Comparison of ENCODE assay signal across 8 cellular contexts in genomic region chr9:98057095-98057799, GRCh38. TPM values are rescaled to one million over a fixed set of nuclear protein-coding genes. Genes with fewer than 3 reads are reported as not detected.
A peak's percentile ranks its signal among the peaks of the same experiment; 100 is the strongest.
DNase-seq lines count a peak whose midpoint lies in the region; ATAC-seq, FAIRE-seq and TF ChIP-seq lines count a peak whose summit lies in the region.

No MANE protein-coding gene starts in this region.

- no peaks in the 10 kb centered on the region for H3K27me3 Mint-ChIP-seq in naive B cell

- CTCF ChIA-PET in H1 (lab: Charles Lee; ENCODE audit: partially characterized antibody): interaction anchor here (0.7 to 1.5 kb wide), 5 partner anchors 14 to 717 kb away, joined by 3 to 4 read pairs (median 3); no protein-coding TSS in a partner anchor

- no peak overlapping the region for H3K23ac ChIP-seq in H1 (ENCODE audit: insufficient read length)

- no peak overlapping the region for H3K14ac ChIP-seq in H1 (ENCODE audit: insufficient read length)

- H3K18ac ChIP-seq in H1 (ENCODE audit: extremely low read depth, low read length): peak overlapping the region; percentile 78

- ATAC-seq in naive B cell (ENCODE audit: low read depth in 2 of 2): peak; percentile 40 to 43

- POLR2A ChIA-PET in H1 (lab: Charles Lee; ENCODE audit: partially characterized antibody): interaction anchor here (0.6 to 2.3 kb wide), 15 partner anchors 8 to 164 kb away, joined by 3 to 7 read pairs (median 4); partner anchors contain the start of genes ANP32B, CORO2A and TRMO

- peaks cover 0 to 4% (median 2%) of the 10 kb centered on the region in 4 experiments; a peak in 1 of 7 replicates for H3K4me1 ChIP-seq in H1 (replicated peaks in 1 of 4; ENCODE audit: control insufficient read depth in 3 of 4, insufficient read depth in 4 of 4, low read length in 3 of 4)

- no peak overlapping the region for H3K4ac ChIP-seq in H1 (replicated peaks; ENCODE audit: insufficient read length, low read depth, low read length)

- H3K4me2 ChIP-seq in H1 (ENCODE audit: insufficient read depth in 1 of 2, low read depth in 2 of 2, low read length in 2 of 2): peak overlapping the region; percentile 75 to 89

- DNase-seq in stimulated activated CD4-positive, alpha-beta T cell treated with anti-CD3 and anti-CD28 coated beads, Interleukin-1b, Interleukin-23, amount 100 ng/mL, for 48 hours: peak; percentile 44
- DNase-seq in stimulated activated CD4-positive, alpha-beta T cell treated with anti-CD3 and anti-CD28 coated beads, Interleukin-2, amount 100 ng/mL, for 48 hours: no peak
- DNase-seq in SK-N-MC (ENCODE audit: low read depth, low spot score) (no peak), H1 (ENCODE audit: low read depth in 1 of 2, low spot score in 2 of 2) (no peak), naive B cell (no peak), NCI-H774 (lab: John Stamatoyannopoulos, UW) (no peak), NCI-H1436 (lab: John Stamatoyannopoulos, UW) (no peak), NCI-H748 (lab: John Stamatoyannopoulos, UW; ENCODE audit: unreplicated experiment) (no peak)

- TF ChIP-seq POLR2A in H1 (IDR thresholded peaks at IDR 0.05; ENCODE audit: control extremely low read depth in 1 of 2, low read depth in 2 of 2, low read length in 2 of 2): no peak

- H3K27me3 ChIP-seq in H1 (replicated peaks in 1 of 4; ENCODE audit: control insufficient read depth in 3 of 4, extremely low read depth in 1 of 4, insufficient read depth in 3 of 4, low read length in 3 of 4): peaks cover 0 to 3% (median 0%) of the 10 kb centered on the region in 4 experiments; a peak in 2 of 7 replicates

- no peak overlapping the region for H2BK120ac ChIP-seq in H1 (replicated peaks; ENCODE audit: low read depth, low read length)

- H3K9me3 Mint-ChIP-seq in naive B cell: no peaks in the 10 kb centered on the region

- no peaks in the 10 kb centered on the region; the same call in 1 of the 2 replicates for H3K23me2 ChIP-seq in H1 (ENCODE audit: low read depth, low read length)

- H3K36me3 ChIP-seq in SK-N-MC (ENCODE audit: insufficient read depth, low read length) (0 out of 2 replicates have a peak, but pooled peaks cover 3% of the 10 kb centered on the region), H1 (ENCODE audit: control insufficient read depth in 2 of 4, insufficient read depth in 4 of 4, low read length in 3 of 4) (peaks cover 0 to 9% (median 4%) of the 10 kb centered on the region in 4 experiments; a peak in 4 of 8 replicates)

- H3K56ac ChIP-seq in H1 (replicated peaks; ENCODE audit: insufficient read length, low read depth, low read length): no peak overlapping the region

- H3K79me2 ChIP-seq in H1 (ENCODE audit: control insufficient read depth in 1 of 2, insufficient read depth in 2 of 2, low read length in 2 of 2): peaks cover 0 to 4% of the 10 kb centered on the region in 2 experiments; a peak in 1 of 4 replicates

- H3K4me3 ChIP-seq in SK-N-MC (peak overlapping the region; percentile 90), H1 (ENCODE audit: extremely low read depth in 1 of 4, insufficient read depth in 2 of 4, low read depth in 3 of 4, low read length in 4 of 4) (peak overlapping the region; percentile 57 to 94 (median 83))

- no peak for TF ChIP-seq EP300 in H1 (IDR thresholded peaks at IDR 0.05; ENCODE audit: borderline replicate concordance in 1 of 2, low read depth in 2 of 2, low read length in 2 of 2)

- H4K8ac ChIP-seq in H1 (ENCODE audit: extremely low read depth, insufficient read depth, low read length): no peak overlapping the region

- H3K9me3 ChIP-seq in SK-N-MC (ENCODE audit: low read depth, low read length): no peaks in the 10 kb centered on the region
- 0 out of 4 replicates have a peak, but pooled peaks cover 0 to 5% of the 10 kb centered on the region in 2 experiments for H3K9me3 ChIP-seq in H1 (ENCODE audit: insufficient read depth in 2 of 2, low read depth in 1 of 2, low read length in 1 of 2)

- no peak overlapping the region for H2BK12ac ChIP-seq in H1 (ENCODE audit: low read depth, low read length)

- no peak for FAIRE-seq in H1 (lab: Jason Lieb, UNC)

- H2AFZ ChIP-seq in H1 (ENCODE audit: low read length): 0 out of 2 replicates have a peak overlapping the region, but pooled peaks have one; percentile 40

- H3K4me3 Mint-ChIP-seq in naive B cell: peak overlapping the region; percentile 88 to 100 (median 98)

- WGBS in H1 (ENCODE audit: extremely low coverage in 1 of 2, insufficient coverage in 1 of 2, insufficient read length in 1 of 2, insufficient replicate concordance in 2 of 2, low coverage in 1 of 2, low lambda C conversion rate in 2 of 2, missing lambda C conversion rate in 1 of 2), 2 experiments: 25% methylated on average over 17 of the region's 17 CpGs; no CpG with 5 or more reads in 1 of the 2 experiments

- H2BK20ac ChIP-seq in H1 (ENCODE audit: low read length): no peak overlapping the region

- H3K9ac ChIP-seq in SK-N-MC (ENCODE audit: insufficient read length) (peak overlapping the region; percentile 63), H1 (replicated peaks in 1 of 4; ENCODE audit: extremely low read depth in 1 of 4, low read depth in 3 of 4, low read length in 3 of 4) (peak overlapping the region in 3 of 4 experiments; percentile 65 to 84 (median 75); a peak in 6 of 7 replicates)

- H2BK5ac ChIP-seq in H1 (ENCODE audit: low read depth, low read length): no peak overlapping the region

- TF ChIP-seq CTCF in H1 (IDR thresholded peaks at IDR 0.05; ENCODE audit: control extremely low read depth in 1 of 3, insufficient read depth in 1 of 3, low read depth in 1 of 3, low read length in 3 of 3): no peak

- H4K5ac ChIP-seq in H1 (ENCODE audit: insufficient read length, low read depth, low read length): no peak overlapping the region

- H2AK5ac ChIP-seq in H1 (ENCODE audit: low read depth, low read length): no peak overlapping the region

- no peak overlapping the region for H2BK15ac ChIP-seq in H1 (ENCODE audit: low read length)

- TF ChIP-seq RAD21 in H1 (IDR thresholded peaks at IDR 0.05 in 1 of 2, conservative IDR thresholded peaks at IDR 0.05 in 1 of 2; ENCODE audit: low read depth in 2 of 2, low read length in 2 of 2): no peak

- no peak overlapping the region for H3K27ac ChIP-seq in SK-N-MC
- no peak overlapping the region for H3K27ac ChIP-seq in H1 (ENCODE audit: low read depth, low read length)

- H3K4me1 Mint-ChIP-seq in naive B cell: peaks cover 8 to 19% (median 14%) of the 10 kb centered on the region in 3 donors

- H3K79me1 ChIP-seq in H1 (ENCODE audit: low read depth, low read length): peaks cover 7% of the 10 kb centered on the region; the same call in 1 of the 2 replicates

- H4K91ac ChIP-seq in H1 (replicated peaks; ENCODE audit: insufficient read length, low read length): peak overlapping the region; percentile 76

- H4K20me1 ChIP-seq in H1 (replicated peaks in 1 of 2; ENCODE audit: control insufficient read depth in 1 of 2, insufficient read depth in 2 of 2, low read length in 2 of 2): peaks cover 2 to 6% of the 10 kb centered on the region in 2 experiments

- peaks cover 0 to 7% of the 10 kb centered on the region in 2 donors for H3K36me3 Mint-ChIP-seq in naive B cell

- peak overlapping the region; percentile 94 to 99 (median 98) for H3K27ac Mint-ChIP-seq in naive B cell

TF ChIP-seq in H1, 55 proteins besides CTCF, POLR2A, EP300 and RAD21:
- TF ChIP-seq JUN (IDR thresholded peaks at IDR 0.05; ENCODE audit: low read depth, low read length): no peak
- no peak for TF ChIP-seq BCL11A (IDR thresholded peaks at IDR 0.05; ENCODE audit: low read depth in 2 of 2, low read length in 2 of 2)
- TF ChIP-seq KDM1A (IDR thresholded peaks at IDR 0.05; ENCODE audit: borderline replicate concordance, low read length): peak; percentile 93
- TF ChIP-seq YY1 (IDR thresholded peaks at IDR 0.05; ENCODE audit: low read depth, low read length): no peak
- TF ChIP-seq RBBP5 (IDR thresholded peaks at IDR 0.05; ENCODE audit: borderline replicate concordance, low read depth, low read length): no peak
- no peak for TF ChIP-seq BRCA1 (IDR thresholded peaks at IDR 0.05; ENCODE audit: low read depth, low read length)
- TF ChIP-seq SIN3A (conservative IDR thresholded peaks at IDR 0.05 in 1 of 2, IDR thresholded peaks at IDR 0.05 in 1 of 2; ENCODE audit: low read depth in 1 of 2, low read length in 2 of 2): peak in 1 of 2 experiments; percentile 53; a peak in 1 of 4 replicates
- no peak for TF ChIP-seq CREB1 (IDR thresholded peaks at IDR 0.05)
- TF ChIP-seq, protein P1, sequence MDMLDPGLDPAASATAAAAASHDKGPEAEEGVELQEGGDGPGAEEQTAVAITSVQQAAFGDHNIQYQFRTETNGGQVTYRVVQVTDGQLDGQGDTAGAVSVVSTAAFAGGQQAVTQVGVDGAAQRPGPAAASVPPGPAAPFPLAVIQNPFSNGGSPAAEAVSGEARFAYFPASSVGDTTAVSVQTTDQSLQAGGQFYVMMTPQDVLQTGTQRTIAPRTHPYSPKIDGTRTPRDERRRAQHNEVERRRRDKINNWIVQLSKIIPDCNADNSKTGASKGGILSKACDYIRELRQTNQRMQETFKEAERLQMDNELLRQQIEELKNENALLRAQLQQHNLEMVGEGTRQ (IDR thresholded peaks at IDR 0.05; ENCODE audit: low read length): no peak
- TF ChIP-seq GTF2F1 (IDR thresholded peaks at IDR 0.05; ENCODE audit: borderline replicate concordance, low read depth, low read length): no peak
- no peak for TF ChIP-seq EZH2 (IDR thresholded peaks at IDR 0.05; ENCODE audit: low read depth, low read length, severe bottlenecking)
- TF ChIP-seq HDAC2 (IDR thresholded peaks at IDR 0.05; ENCODE audit: borderline replicate concordance in 1 of 2, low read depth in 2 of 2, low read length in 2 of 2): peak in 1 of 2 experiments; percentile 89; a peak in 1 of 4 replicates
- no peak for TF ChIP-seq CHD1 (IDR thresholded peaks at IDR 0.05; ENCODE audit: low read depth, low read length)
- no peak for TF ChIP-seq SP4 (IDR thresholded peaks at IDR 0.05; ENCODE audit: low read length)

RNA-seq across cellular contexts. Expression of gene NANS, which starts 0.7 kb away (rescaled TPM):
- total RNA-seq in H1 (2021; fragmentation: NEBNext Ultra II Directional; extraction: Animal tissue kit (Norgen Biotek cat#: 25700)): 64.0 and 67.3 TPM in 2 replicates
- 56.5 and 63.7 TPM in 2 replicates for polyA plus RNA-seq in H1 (2011; rRNA removed)
- 74.6 TPM for polyA plus RNA-seq in H1 (2011; cell fraction: cytosol; rRNA removed)
- 39.6 TPM for polyA plus RNA-seq in H1 (2011; cell fraction: nucleus; rRNA removed)
- 77.1 to 80.1 TPM (median 78.4 TPM) in 4 replicates for polyA plus RNA-seq in H1 (2012, experiment 1 of 2)
- 56.3 TPM for polyA plus RNA-seq in H1 (2012, experiment 2 of 2)
- polyA plus RNA-seq in H1 (2013, experiment 1 of 2): 58.8 TPM
- polyA plus RNA-seq in H1 (2013, experiment 2 of 2): 60.7 TPM
- polyA minus RNA-seq in H1 (2011; rRNA and poly(A)+ RNA removed): 38.2 and 39.1 TPM in 2 replicates
- polyA minus RNA-seq in H1 (2011; cell fraction: cytosol; rRNA and poly(A)+ RNA removed): 27.5 TPM
- 19.4 TPM for polyA minus RNA-seq in H1 (2011; cell fraction: nucleus; rRNA and poly(A)+ RNA removed)
- 10 to 100 TPM; 18.8 to 41.2 (median 29.5) TPM for polyA plus RNA-seq in naive B cell (ENCODE audit: low read depth in 6 of 6)
